32 cellular contexts compared by ENCODE assay signal in the genomic region with DNA sequence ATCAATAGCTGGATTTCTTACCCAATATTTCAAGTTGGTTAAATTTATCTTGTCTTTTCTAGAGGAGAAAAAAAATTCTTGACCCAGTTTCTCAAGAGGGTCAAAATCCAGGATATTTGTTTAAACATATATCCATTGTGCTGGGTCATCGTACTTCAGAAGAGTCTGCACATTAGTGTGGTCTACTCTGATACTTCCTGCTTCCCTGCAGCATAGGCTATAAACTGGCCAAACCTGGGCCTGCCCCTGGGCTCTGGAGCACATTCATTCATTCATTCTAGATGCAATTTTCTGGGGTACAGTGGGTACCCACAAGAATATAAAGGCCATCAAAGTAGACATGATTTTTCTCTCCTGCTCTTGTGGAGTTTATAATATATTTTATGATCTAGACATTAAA.
DNase-seq lines count a peak whose midpoint lies in the region; ATAC-seq and TF ChIP-seq lines count a peak whose summit lies in the region.
"Had no signal": no experiment of that assay in that cellular context is flagged by ENCODE, and none has a peak within 500 bp of the region (broad histone marks: within the 10 kb centered on the region; RNA-seq: fewer than 3 reads in every experiment).

No MANE protein-coding gene starts in this region.

- no peaks in the 10 kb centered on the region for H3K27me3 Mint-ChIP-seq in stimulated activated memory B cell treated with anti-CD40 and anti-IgM and Interleukin-4, amounts not matched to agents 10 μg/mL and 1 μg/mL and 100 μg/mL, for 72 hours
- H3K27me3 Mint-ChIP-seq in activated CD4-positive, alpha-beta T cell treated with anti-CD3 and anti-CD28 coated beads, Interleukin-2, amount 10 ng/mL, durations not matched to agents 24 days and 14 days = peaks cover 9% of the 10 kb centered on the region

- peak overlapping the region; percentile 25 for H3K27ac Mint-ChIP-seq in stimulated activated memory B cell treated with anti-CD40 and anti-IgM and Interleukin-4, amounts not matched to agents 10 μg/mL and 1 μg/mL and 100 μg/mL, for 72 hours
- no peak overlapping the region for H3K27ac Mint-ChIP-seq in activated CD4-positive, alpha-beta T cell treated with anti-CD3 and anti-CD28 coated beads, Interleukin-2, amount 10 ng/mL, durations not matched to agents 24 days and 14 days
- H3K27ac Mint-ChIP-seq: activated CD8-positive, alpha-beta T cell treated with anti-CD3 and anti-CD28 coated beads, Interleukin-2, amount 10 ng/mL, durations not matched to agents 7 days and 5 days; activated naive CD4-positive, alpha-beta T cell treated with anti-CD3 and anti-CD28 coated beads, Interleukin-2, amount 10 ng/mL, durations not matched to agents 7 days and 5 days; endodermal cell; naive thymus-derived CD8-positive, alpha-beta T cell; T-helper 17 cell had no signal

- ATAC-seq in GM18502 (IDR thresholded peaks at IDR 0.05; ENCODE audit: poor library complexity, unreplicated experiment) (peak; percentile 42), HG03025 (IDR thresholded peaks at IDR 0.05; ENCODE audit: low FRiP score, unreplicated experiment) (peak; percentile 52), GM21447 (IDR thresholded peaks at IDR 0.05; ENCODE audit: unreplicated experiment) (no peak), left lobe of liver (no peak)
- ATAC-seq in stimulated activated memory B cell treated with anti-CD40 and anti-IgM and Interleukin-4, amounts not matched to agents 10 μg/mL and 1 μg/mL and 100 μg/mL, for 72 hours = no peak
- ATAC-seq: activated CD8-positive, alpha-beta T cell treated with anti-CD3 and anti-CD28 coated beads, Interleukin-2, amount 10 ng/mL, durations not matched to agents 7 days and 5 days; body of pancreas; naive thymus-derived CD8-positive, alpha-beta T cell; Panc1; right lobe of liver; T-helper 17 cell had no signal

- H3K9me2 ChIP-seq in OCI-LY1 (ENCODE audit: low read depth, low read length) = no peaks in the 10 kb centered on the region

- peaks cover 61% of the 10 kb centered on the region for H3K4me1 ChIP-seq in OCI-LY1 (ENCODE audit: insufficient read depth, low read length, severe bottlenecking)
- H3K4me1 ChIP-seq: body of pancreas, prostate gland, right lobe of liver, stomach, uterus had no signal

- peaks cover 31% of the 10 kb centered on the region for H3K4me1 Mint-ChIP-seq in stimulated activated memory B cell treated with anti-CD40 and anti-IgM and Interleukin-4, amounts not matched to agents 10 μg/mL and 1 μg/mL and 100 μg/mL, for 72 hours
- H3K4me1 Mint-ChIP-seq in activated CD4-positive, alpha-beta T cell treated with anti-CD3 and anti-CD28 coated beads, Interleukin-2, amount 10 ng/mL, durations not matched to agents 24 days and 14 days = no peaks in the 10 kb centered on the region
- H3K4me1 Mint-ChIP-seq: activated naive CD4-positive, alpha-beta T cell treated with anti-CD3 and anti-CD28 coated beads, Interleukin-2, amount 10 ng/mL, durations not matched to agents 7 days and 5 days; central memory CD8-positive, alpha-beta T cell; endodermal cell had no signal

- H3K9me3 ChIP-seq in OCI-LY1 (ENCODE audit: low read length) = peaks cover 11% of the 10 kb centered on the region
- H3K9me3 ChIP-seq: body of pancreas, prostate gland, right lobe of liver, stomach, uterus had no signal

- H3K4me2 ChIP-seq in OCI-LY1 (ENCODE audit: low read length) = no peak overlapping the region

- no peaks in the 10 kb centered on the region for H3K79me2 ChIP-seq in OCI-LY1 (ENCODE audit: insufficient read depth, low read length)

- intact Hi-C loops in activated CD4-positive, alpha-beta T cell treated with anti-CD3 and anti-CD28 coated beads, Interleukin-2, amount 10 ng/mL, durations not matched to agents 24 days and 14 days (cut with micrococcal nuclease) = no loop called here

- no peak overlapping the region for H3K9ac ChIP-seq in OCI-LY1 (ENCODE audit: low read length)
- H3K9ac ChIP-seq: GM23248 had no signal

- DNase-seq in left lobe of liver (ENCODE audit: low spot score) = no peak
- DNase-seq in activated CD4-positive, alpha-beta T cell treated with anti-CD3 and anti-CD28 coated beads, Interleukin-2, amount 10 ng/mL, durations not matched to agents 24 days and 14 days = no peak
- DNase-seq: activated CD8-positive, alpha-beta T cell treated with anti-CD3 and anti-CD28 coated beads, Interleukin-2, amount 10 ng/mL, durations not matched to agents 7 days and 5 days; activated naive CD4-positive, alpha-beta T cell treated with anti-CD3 and anti-CD28 coated beads, Interleukin-2, amount 10 ng/mL, durations not matched to agents 7 days and 5 days; body of pancreas; dermis blood vessel endothelial cell; DMS153; endodermal cell; GM23248; head of caudate nucleus; islet precursor cell; KG1; naive thymus-derived CD8-positive, alpha-beta T cell; NCI-H2081; NCI-H2227 treated with DMSO at 0.1 percent for 48 hours; NCI-H526; nucleus accumbens; right lobe of liver; Right ventricle myocardium superior; spleen; stimulated activated CD8-positive, alpha-beta memory T cell treated with anti-CD3 and anti-CD28 coated beads, Interleukin-4, amount 100 ng/mL, for 48 hours; stomach; T-helper 17 cell; uterus had no signal

- H3F3A ChIP-seq in OCI-LY1 (ENCODE audit: insufficient read depth, low read length) = no peaks in the 10 kb centered on the region

- peaks cover 19% of the 10 kb centered on the region for H3K36me3 Mint-ChIP-seq in stimulated activated memory B cell treated with anti-CD40 and anti-IgM and Interleukin-4, amounts not matched to agents 10 μg/mL and 1 μg/mL and 100 μg/mL, for 72 hours
- H3K36me3 Mint-ChIP-seq in activated CD4-positive, alpha-beta T cell treated with anti-CD3 and anti-CD28 coated beads, Interleukin-2, amount 10 ng/mL, durations not matched to agents 24 days and 14 days (ENCODE audit: low read depth) = no peaks in the 10 kb centered on the region
- H3K36me3 Mint-ChIP-seq: activated naive CD4-positive, alpha-beta T cell treated with anti-CD3 and anti-CD28 coated beads, Interleukin-2, amount 10 ng/mL, durations not matched to agents 7 days and 5 days; naive thymus-derived CD8-positive, alpha-beta T cell had no signal

- peaks cover 12% of the 10 kb centered on the region for H3K9me3 Mint-ChIP-seq in stimulated activated memory B cell treated with anti-CD40 and anti-IgM and Interleukin-4, amounts not matched to agents 10 μg/mL and 1 μg/mL and 100 μg/mL, for 72 hours
- H3K9me3 Mint-ChIP-seq in activated CD4-positive, alpha-beta T cell treated with anti-CD3 and anti-CD28 coated beads, Interleukin-2, amount 10 ng/mL, durations not matched to agents 24 days and 14 days = peaks cover 3% of the 10 kb centered on the region
- H3K9me3 Mint-ChIP-seq: activated naive CD4-positive, alpha-beta T cell treated with anti-CD3 and anti-CD28 coated beads, Interleukin-2, amount 10 ng/mL, durations not matched to agents 7 days and 5 days; endodermal cell had no signal

- H4K20me1 ChIP-seq in OCI-LY1 (ENCODE audit: insufficient read depth, low read length) = no peaks in the 10 kb centered on the region

- peak overlapping the region; percentile 59 for H3K27ac ChIP-seq in OCI-LY1 (ENCODE audit: low read depth, low read length, poor library complexity, severe bottlenecking)
- H3K27ac ChIP-seq: body of pancreas, GM23248, prostate gland, right lobe of liver, stomach, uterus had no signal

- TF ChIP-seq CTCF in OCI-LY1 (IDR thresholded peaks at IDR 0.05; ENCODE audit: low read length) = no peak

- H3K4me3 Mint-ChIP-seq in stimulated activated memory B cell treated with anti-CD40 and anti-IgM and Interleukin-4, amounts not matched to agents 10 μg/mL and 1 μg/mL and 100 μg/mL, for 72 hours = no peak overlapping the region
- H3K4me3 Mint-ChIP-seq in activated CD4-positive, alpha-beta T cell treated with anti-CD3 and anti-CD28 coated beads, Interleukin-2, amount 10 ng/mL, durations not matched to agents 24 days and 14 days = no peak overlapping the region
- H3K4me3 Mint-ChIP-seq: activated CD8-positive, alpha-beta T cell treated with anti-CD3 and anti-CD28 coated beads, Interleukin-2, amount 10 ng/mL, durations not matched to agents 7 days and 5 days; activated naive CD4-positive, alpha-beta T cell treated with anti-CD3 and anti-CD28 coated beads, Interleukin-2, amount 10 ng/mL, durations not matched to agents 7 days and 5 days; central memory CD8-positive, alpha-beta T cell; endodermal cell; naive thymus-derived CD8-positive, alpha-beta T cell; T-helper 17 cell had no signal

- H3K4me3 ChIP-seq in OCI-LY1 (ENCODE audit: low read depth, low read length, poor library complexity, severe bottlenecking) = no peak overlapping the region
- H3K4me3 ChIP-seq: body of pancreas, GM23248, prostate gland, right lobe of liver, spleen, stomach, uterus had no signal

- no peaks in the 10 kb centered on the region for H3K27me3 ChIP-seq in OCI-LY1 (ENCODE audit: insufficient read depth, low read length)
- H3K27me3 ChIP-seq: body of pancreas, right lobe of liver, spleen, stomach, uterus had no signal

- H2AFZ ChIP-seq in OCI-LY1 (ENCODE audit: low read length) = peak overlapping the region; percentile 53; the same call in 1 of the 2 replicates

- H3K36me3 ChIP-seq in OCI-LY1 (ENCODE audit: insufficient read depth, low read length) = peaks cover 11% of the 10 kb centered on the region
- H3K36me3 ChIP-seq: prostate gland, right lobe of liver, stomach, uterus had no signal

Comparison
In these comparisons a context has a peak if more than half of its experiments do, and no peak if none do; other contexts are left out.
1. ATAC-seq: peak in GM18502 (single experiment) and HG03025 (single experiment); none in stimulated activated memory B cell treated with anti-CD40 and anti-IgM and Interleukin-4, amounts not matched to agents 10 μg/mL and 1 μg/mL and 100 μg/mL, for 72 hours (single experiment), GM21447 (single experiment) and left lobe of liver (single experiment).